ENCODE assay signal across 17 cellular contexts in the genomic region with DNA sequence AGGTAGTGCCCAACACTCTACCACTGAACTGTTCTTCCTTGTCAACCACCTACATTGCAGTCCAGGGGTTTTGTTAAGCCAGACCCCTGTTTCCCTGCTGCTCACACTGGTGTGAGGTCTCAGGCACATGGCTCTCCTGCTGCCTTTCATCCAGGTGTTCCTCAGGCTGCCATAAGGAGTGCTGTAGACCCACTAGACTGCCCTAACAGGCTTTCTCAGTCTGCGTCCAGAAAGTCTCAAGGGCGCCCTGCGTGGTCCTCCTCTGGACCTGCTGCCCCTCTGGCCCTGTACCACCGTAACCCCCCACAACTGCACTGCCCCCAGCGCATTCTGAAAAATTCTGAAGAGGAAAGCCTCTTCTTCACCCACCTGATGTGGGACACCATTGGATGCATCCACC.
"Had no signal": no experiment of that assay in that cellular context is flagged by ENCODE, and none has a peak within 500 bp of the region (broad histone marks: within the 10 kb centered on the region; RNA-seq: fewer than 3 reads in every experiment).

No MANE protein-coding gene starts in this region.

- H3K27me3 ChIP-seq: dorsolateral prefrontal cortex, heart left ventricle, pancreas, suprapubic skin, thyroid gland, upper lobe of right lung had no signal

- DNase-seq: cortex of kidney; effector CD8-positive, alpha-beta T cell; hippocampal formation; left ventricle myocardium superior; occipital lobe; stimulated activated CD4-positive, alpha-beta T cell treated with anti-CD3 and anti-CD28 coated beads, Interleukin-2, amount 100 ng/mL, for 48 hours; stimulated activated naive CD8-positive, alpha-beta T cell treated with anti-CD3 and anti-CD28 coated beads, Interleukin-15, Interleukin-2, amounts not matched to agents 100 U/mL and 50 U/mL, for 24 hours; upper lobe of right lung had no signal

- ATAC-seq: heart left ventricle; left ventricle myocardium superior; stimulated activated naive CD8-positive, alpha-beta T cell treated with anti-CD3 and anti-CD28 coated beads, Interleukin-15, Interleukin-2, amounts not matched to agents 100 U/mL and 50 U/mL, for 24 hours had no signal

- H3K4me1 ChIP-seq: heart left ventricle, pancreas, suprapubic skin, thyroid gland, upper lobe of right lung had no signal

- H3K27ac ChIP-seq: dorsolateral prefrontal cortex, heart left ventricle, pancreas, suprapubic skin, thyroid gland, upper lobe of right lung had no signal

- FAIRE-seq: endometrium, frontal cortex, pancreas, small intestine had no signal

- H3K4me3 ChIP-seq: dorsolateral prefrontal cortex, heart left ventricle, lung, pancreas, suprapubic skin, thyroid gland, upper lobe of right lung had no signal

- H3K36me3 ChIP-seq: heart left ventricle, pancreas, suprapubic skin, thyroid gland, upper lobe of right lung had no signal

- H3K9me3 ChIP-seq: pancreas, suprapubic skin, thyroid gland, upper lobe of right lung had no signal
